Comparison of ENCODE assay signal across 8 cellular contexts in genomic region chr9:36597412-36598178, GRCh38. TPM values are rescaled to one million over a fixed set of nuclear protein-coding genes. Genes with fewer than 3 reads are reported as not detected.
DNase-seq lines count a peak whose midpoint lies in the region; ATAC-seq and TF ChIP-seq lines count a peak whose summit lies in the region.

No MANE protein-coding gene starts in this region.

- DNase-seq in NCI-H2171 treated with DMSO at 0.1 percent for 48 hours (lab: John Stamatoyannopoulos, UW) (peak; percentile 1), NCI-H2171 (lab: John Stamatoyannopoulos, UW) (no peak), LoVo (ENCODE audit: low spot score) (peak; percentile 15), chondrocyte (ENCODE audit: low spot score) (no peak), neural crest cell (ENCODE audit: low read depth, low spot score) (no peak), gastrocnemius medialis (no peak)
- DNase-seq in activated naive CD4-positive, alpha-beta T cell treated with anti-CD3 and anti-CD28 coated beads, Interleukin-2, amount 50 U/mL, for 16 hours = no peak

- no peaks in the 10 kb centered on the region for H3K9me3 Mint-ChIP-seq in chondrocyte (ENCODE audit: low read depth)
- H3K9me3 Mint-ChIP-seq in neural crest cell = no peaks in the 10 kb centered on the region
- H3K9me3 Mint-ChIP-seq in stimulated activated memory B cell treated with anti-CD40 and anti-IgM and Interleukin-4, amounts not matched to agents 10 μg/mL and 1 μg/mL and 100 μg/mL, for 72 hours = no peaks in the 10 kb centered on the region

- no peak overlapping the region for H3K4me3 ChIP-seq in gastrocnemius medialis

- H3K27me3 Mint-ChIP-seq in chondrocyte (ENCODE audit: low read depth) (no peaks in the 10 kb centered on the region), neural crest cell (ENCODE audit: low read depth) (no peaks in the 10 kb centered on the region)
- H3K27me3 Mint-ChIP-seq in stimulated activated memory B cell treated with anti-CD40 and anti-IgM and Interleukin-4, amounts not matched to agents 10 μg/mL and 1 μg/mL and 100 μg/mL, for 72 hours = no peaks in the 10 kb centered on the region

- H3K4me1 ChIP-seq in gastrocnemius medialis = no peaks in the 10 kb centered on the region

- no peaks in the 10 kb centered on the region for H3K27me3 ChIP-seq in gastrocnemius medialis

- H3K36me3 Mint-ChIP-seq in chondrocyte (ENCODE audit: low read depth) = peaks cover 2% of the 10 kb centered on the region
- peaks cover 22% of the 10 kb centered on the region for H3K36me3 Mint-ChIP-seq in neural crest cell (ENCODE audit: low read depth)
- H3K36me3 Mint-ChIP-seq in stimulated activated memory B cell treated with anti-CD40 and anti-IgM and Interleukin-4, amounts not matched to agents 10 μg/mL and 1 μg/mL and 100 μg/mL, for 72 hours = no peaks in the 10 kb centered on the region

- TF ChIP-seq CTCF in chondrocyte (IDR thresholded peaks at IDR 0.05) (peak; percentile 79), neural crest cell (conservative IDR thresholded peaks at IDR 0.05) (peak; percentile 66), gastrocnemius medialis (IDR thresholded peaks at IDR 0.05 in 4 of 5, conservative IDR thresholded peaks at IDR 0.05 in 1 of 5) (no peak)

- in situ Hi-C loops in gastrocnemius medialis (cut with MboI; ENCODE audit: low sequenced_read_pairs in 4 of 4) = loop anchor here in 1 of 4 donors (25.0 kb wide), 1 partner anchor 90 kb away; no protein-coding TSS in a partner anchor

- intact Hi-C loops in gastrocnemius medialis (cut with DNase I; ENCODE audit: low total_unique reads) = no loop called here

- no peak overlapping the region for H3K4me3 Mint-ChIP-seq in chondrocyte (ENCODE audit: unreplicated experiment)
- H3K4me3 Mint-ChIP-seq in neural crest cell = no peak overlapping the region
- H3K4me3 Mint-ChIP-seq in stimulated activated memory B cell treated with anti-CD40 and anti-IgM and Interleukin-4, amounts not matched to agents 10 μg/mL and 1 μg/mL and 100 μg/mL, for 72 hours = no peak overlapping the region

- no peaks in the 10 kb centered on the region for H3K36me3 ChIP-seq in gastrocnemius medialis

- no peak for ATAC-seq in stimulated activated memory B cell treated with anti-CD40 and anti-IgM and Interleukin-4, amounts not matched to agents 10 μg/mL and 1 μg/mL and 100 μg/mL, for 72 hours
- no peak for ATAC-seq in gastrocnemius medialis

- H3K9me3 ChIP-seq in gastrocnemius medialis = no peaks in the 10 kb centered on the region

- no peak overlapping the region for H3K27ac ChIP-seq in gastrocnemius medialis

- H3K27ac Mint-ChIP-seq in chondrocyte (ENCODE audit: unreplicated experiment) (peak overlapping the region; percentile 52), neural crest cell (ENCODE audit: unreplicated experiment) (no peak overlapping the region)
- no peak overlapping the region for H3K27ac Mint-ChIP-seq in stimulated activated memory B cell treated with anti-CD40 and anti-IgM and Interleukin-4, amounts not matched to agents 10 μg/mL and 1 μg/mL and 100 μg/mL, for 72 hours

- no peak for TF ChIP-seq POLR2A in gastrocnemius medialis (IDR thresholded peaks at IDR 0.05)

- H3K4me1 Mint-ChIP-seq in chondrocyte (ENCODE audit: low read depth) (peaks cover 15% of the 10 kb centered on the region), neural crest cell (no peaks in the 10 kb centered on the region)
- no peaks in the 10 kb centered on the region for H3K4me1 Mint-ChIP-seq in stimulated activated memory B cell treated with anti-CD40 and anti-IgM and Interleukin-4, amounts not matched to agents 10 μg/mL and 1 μg/mL and 100 μg/mL, for 72 hours

RNA-seq across cellular contexts. Expression of gene MELK, which starts 24.9 kb away (rescaled TPM):
- total RNA-seq in chondrocyte (9.5 to 12.6 TPM (median 10.4 TPM) in 3 replicates), neural crest cell (59.2 and 60.4 TPM in 2 replicates), gastrocnemius medialis (under 1 TPM in 1 of 4 donors, not detected in 3; 0.29 TPM)

Comparison
In these comparisons a context has a peak if more than half of its experiments do, and no peak if none do; other contexts are left out.
1. DNase-seq: peak in NCI-H2171 treated with DMSO at 0.1 percent for 48 hours (single experiment) and LoVo (single experiment); none in NCI-H2171 (single experiment), chondrocyte (single experiment), neural crest cell (single experiment), activated naive CD4-positive, alpha-beta T cell treated with anti-CD3 and anti-CD28 coated beads, Interleukin-2, amount 50 U/mL, for 16 hours (single experiment) and gastrocnemius medialis (0 of 2).
2. CTCF ChIP-seq: peak in chondrocyte (single experiment) and neural crest cell (single experiment); none in gastrocnemius medialis (0 of 5).